In genomic region chr17:72591500-72592241, GRCh38 we compare ENCODE assay signal across 8 cellular contexts.
A peak's percentile ranks its signal among the peaks of the same experiment; 100 is the strongest.
DNase-seq lines count a peak whose midpoint lies in the region; ATAC-seq and TF ChIP-seq lines count a peak whose summit lies in the region.

No MANE protein-coding gene starts in this region.

- in situ Hi-C loops in gastrocnemius medialis (cut with MboI; ENCODE audit: low sequenced_read_pairs in 4 of 4), result no loop called here

- CTCF ChIA-PET in AG04449 (lab: Yijun Ruan, JAX) (interaction anchor here (0.8 to 4.5 kb wide), 5 partner anchors 15 to 598 kb away, joined by 3 to 22 read pairs (median 4); no protein-coding TSS in a partner anchor), HCT116 (lab: Charles Lee) (interaction anchor here (0.7 to 3.4 kb wide), 5 partner anchors 11 to 134 kb away, joined by 3 to 28 read pairs (median 3); no protein-coding TSS in a partner anchor)

- H2AFZ ChIP-seq in HCT116 (ENCODE audit: low read depth, low read length, poor library complexity, severe bottlenecking), result no peak overlapping the region

- no peak for TF ChIP-seq CTCF in AG04449 (IDR thresholded peaks at IDR 0.05; ENCODE audit: insufficient read depth, low read length, missing control alignments)
- TF ChIP-seq CTCF in HCT116 (IDR thresholded peaks at IDR 0.05 in 2 of 3, conservative IDR thresholded peaks at IDR 0.05 in 1 of 3; ENCODE audit: borderline replicate concordance in 1 of 3, insufficient read depth in 1 of 3, low read depth in 2 of 3, low read length in 2 of 3), result no peak
- no peak for TF ChIP-seq CTCF in gastrocnemius medialis (IDR thresholded peaks at IDR 0.05 in 4 of 5, conservative IDR thresholded peaks at IDR 0.05 in 1 of 5)

- H3K27ac ChIP-seq in HCT116 (ENCODE audit: low read depth, low read length), result peak overlapping the region; percentile 69
- no peak overlapping the region for H3K27ac ChIP-seq in gastrocnemius medialis

- intact Hi-C loops in HCT116 (cut with micrococcal nuclease), result loop anchor here (1.0 to 5.0 kb wide), 3 partner anchors 91 to 701 kb away; no protein-coding TSS in a partner anchor
- intact Hi-C loops in left ventricle myocardium superior (cut with micrococcal nuclease), result no loop called here
- intact Hi-C loops in gastrocnemius medialis (cut with DNase I; ENCODE audit: low total_unique reads), result no loop called here

- no peak for DNase-seq in AG04449 (ENCODE audit: low read depth, low spot score)
- no peak for DNase-seq in HCT116 (ENCODE audit: low read depth, low spot score)
- DNase-seq in activated T-cell treated with anti-CD3 and anti-CD28 coated beads, Interleukin-2, amount 50 U/mL, for 72 hours, result peak; percentile 17 to 18
- peak; percentile 29 for DNase-seq in left ventricle myocardium superior
- no peak for DNase-seq in gastrocnemius medialis
- no peak for DNase-seq in dermis blood vessel endothelial cell
- no peak for DNase-seq in SW 1271 (lab: John Stamatoyannopoulos, UW)

- ATAC-seq in HCT116 (peak; percentile 9), left ventricle myocardium superior (peak; percentile 51), gastrocnemius medialis (no peak), GM19463 (IDR thresholded peaks at IDR 0.05; ENCODE audit: unreplicated experiment) (no peak)
- peak; percentile 15 to 31 for ATAC-seq in activated T-cell treated with anti-CD3 and anti-CD28 coated beads, Interleukin-2, amount 50 U/mL, for 72 hours (replicated peaks in 1 of 2)

- peaks cover 36% of the 10 kb centered on the region for H3K4me1 Mint-ChIP-seq in activated T-cell treated with anti-CD3 and anti-CD28 coated beads, Interleukin-2, amount 50 U/mL, for 72 hours (ENCODE audit: low read depth)

- POLR2A ChIA-PET in AG04449 (lab: Yijun Ruan, JAX) (interaction anchor here (0.6 to 2.5 kb wide), 15 partner anchors 11 to 719 kb away, joined by 3 to 38 read pairs (median 5); no protein-coding TSS in a partner anchor), HCT116 (lab: Charles Lee) (interaction anchor here (0.6 to 2.9 kb wide), 27 partner anchors 11 to 641 kb away, joined by 3 to 77 read pairs (median 4); a partner anchor contains a TSS)

- no peaks in the 10 kb centered on the region for H3K9me3 Mint-ChIP-seq in activated T-cell treated with anti-CD3 and anti-CD28 coated beads, Interleukin-2, amount 50 U/mL, for 72 hours

- peak overlapping the region; percentile 89 for H3K4me2 ChIP-seq in HCT116 (ENCODE audit: low read length)

- no peaks in the 10 kb centered on the region for H3K36me3 ChIP-seq in HCT116 (ENCODE audit: control insufficient read depth in 1 of 2, insufficient read depth in 2 of 2, low read length in 2 of 2)
- H3K36me3 ChIP-seq in gastrocnemius medialis, result no peaks in the 10 kb centered on the region

- BruUV-seq in HCT116 (replicated peaks; lab: Mats Ljungman, UMichigan), result TSS peak; percentile 68

- H3K9me3 ChIP-seq in HCT116 (ENCODE audit: control insufficient read depth in 1 of 2, insufficient read depth in 1 of 2, low read depth in 1 of 2, low read length in 2 of 2) (no peaks in the 10 kb centered on the region), gastrocnemius medialis (no peaks in the 10 kb centered on the region)

- H4K20me1 ChIP-seq in HCT116 (ENCODE audit: insufficient read depth), result peaks cover 4% of the 10 kb centered on the region; the same call in 1 of the 2 replicates

- H3K79me2 ChIP-seq in HCT116 (ENCODE audit: insufficient read depth, low read length), result peaks cover 57% of the 10 kb centered on the region

- peak overlapping the region; percentile 96 for H3K4me3 ChIP-seq in AG04449 (ENCODE audit: low read depth, low read length)
- H3K4me3 ChIP-seq in HCT116 (replicated peaks in 1 of 2; ENCODE audit: low read depth in 1 of 2, low read length in 2 of 2), result peak overlapping the region; percentile 81 to 87
- H3K4me3 ChIP-seq in gastrocnemius medialis, result peak overlapping the region; percentile 43 to 54 (median 50)

- H3K27me3 Mint-ChIP-seq in activated T-cell treated with anti-CD3 and anti-CD28 coated beads, Interleukin-2, amount 50 U/mL, for 72 hours (ENCODE audit: low read depth), result peaks cover 77% of the 10 kb centered on the region

- peak overlapping the region; percentile 79 for H3K9ac ChIP-seq in HCT116 (ENCODE audit: low read length)

- peak overlapping the region; percentile 78 for H3K27ac Mint-ChIP-seq in activated T-cell treated with anti-CD3 and anti-CD28 coated beads, Interleukin-2, amount 50 U/mL, for 72 hours

- no peaks in the 10 kb centered on the region for H3K36me3 Mint-ChIP-seq in activated T-cell treated with anti-CD3 and anti-CD28 coated beads, Interleukin-2, amount 50 U/mL, for 72 hours (ENCODE audit: insufficient read depth in 2 of 2)

- H3K4me1 ChIP-seq in HCT116 (ENCODE audit: control insufficient read depth in 1 of 2, insufficient read depth in 2 of 2, low read length in 2 of 2) (peaks cover 39 to 71% of the 10 kb centered on the region in 2 experiments), gastrocnemius medialis (no peaks in the 10 kb centered on the region)

- H3K4me3 Mint-ChIP-seq in activated T-cell treated with anti-CD3 and anti-CD28 coated beads, Interleukin-2, amount 50 U/mL, for 72 hours, result peak overlapping the region; percentile 88 to 96

- TF ChIP-seq RAD21 in HCT116 (IDR thresholded peaks at IDR 0.05; ENCODE audit: low read depth), result no peak

- no peaks in the 10 kb centered on the region for H3K9me2 ChIP-seq in HCT116 (ENCODE audit: insufficient read depth)

- RAD21 ChIA-PET in HCT116 (lab: Charles Lee; ENCODE audit: low non-redundant PET in 1 of 2, low total read pairs in 2 of 2, uncharacterized antibody in 2 of 2, unreplicated experiment in 2 of 2), result interaction anchor here (1.0 to 1.3 kb wide), 2 partner anchors 35 kb away, joined by 3 read pairs; no protein-coding TSS in a partner anchor

- TF ChIP-seq POLR2A in HCT116 (IDR thresholded peaks at IDR 0.05; ENCODE audit: borderline replicate concordance, extremely low read depth, insufficient read depth, insufficient read length) (no peak), gastrocnemius medialis (IDR thresholded peaks at IDR 0.05) (no peak)

- H3K27me3 ChIP-seq in HCT116 (ENCODE audit: insufficient read depth, low read length) (no peaks in the 10 kb centered on the region), gastrocnemius medialis (peaks cover 18 to 24% (median 23%) of the 10 kb centered on the region in 3 donors)

TF ChIP-seq in HCT116, 20 proteins besides CTCF, POLR2A, EP300 and RAD21:
- TF ChIP-seq EZH2phosphoT487 (IDR thresholded peaks at IDR 0.05; ENCODE audit: borderline replicate concordance), result no peak
- TF ChIP-seq TCF7L2 (IDR thresholded peaks at IDR 0.05; ENCODE audit: borderline replicate concordance, extremely low read depth, insufficient read depth, insufficient read length), result no peak
- no peak for TF ChIP-seq ZBTB33 (IDR thresholded peaks at IDR 0.05; ENCODE audit: extremely low read depth, insufficient replicate concordance, low read length)
- no peak for TF ChIP-seq ELF1 (IDR thresholded peaks at IDR 0.05; ENCODE audit: borderline replicate concordance, low read depth)
- TF ChIP-seq CBX3 (IDR thresholded peaks at IDR 0.05; ENCODE audit: low read depth), result no peak
- TF ChIP-seq ATF3 (IDR thresholded peaks at IDR 0.05), result no peak
- TF ChIP-seq EGR1 (IDR thresholded peaks at IDR 0.05; ENCODE audit: low read depth), result peak; percentile 92
- no peak for TF ChIP-seq REST (IDR thresholded peaks at IDR 0.05; ENCODE audit: low read depth)
TF ChIP-seq in HCT116: peak in this region for 1.

Comparison
In these comparisons a context has a peak if more than half of its experiments do, and no peak if none do; other contexts are left out.
1. DNase-seq: peak in activated T-cell treated with anti-CD3 and anti-CD28 coated beads, Interleukin-2, amount 50 U/mL, for 72 hours (2 of 2) and left ventricle myocardium superior (single experiment); none in AG04449 (single experiment), HCT116 (single experiment), gastrocnemius medialis (0 of 2), dermis blood vessel endothelial cell (single experiment) and SW 1271 (0 of 2).
2. ATAC-seq: peak in HCT116 (single experiment), activated T-cell treated with anti-CD3 and anti-CD28 coated beads, Interleukin-2, amount 50 U/mL, for 72 hours (2 of 2) and left ventricle myocardium superior (single experiment); none in gastrocnemius medialis (0 of 2) and GM19463 (single experiment).
3. Peak in every context shown above with its lines, with median percentiles within 50 percentile points of each other: H3K4me3 ChIP-seq.